Comparison of ENCODE assay signal across 29 cellular contexts in the genomic region with DNA sequence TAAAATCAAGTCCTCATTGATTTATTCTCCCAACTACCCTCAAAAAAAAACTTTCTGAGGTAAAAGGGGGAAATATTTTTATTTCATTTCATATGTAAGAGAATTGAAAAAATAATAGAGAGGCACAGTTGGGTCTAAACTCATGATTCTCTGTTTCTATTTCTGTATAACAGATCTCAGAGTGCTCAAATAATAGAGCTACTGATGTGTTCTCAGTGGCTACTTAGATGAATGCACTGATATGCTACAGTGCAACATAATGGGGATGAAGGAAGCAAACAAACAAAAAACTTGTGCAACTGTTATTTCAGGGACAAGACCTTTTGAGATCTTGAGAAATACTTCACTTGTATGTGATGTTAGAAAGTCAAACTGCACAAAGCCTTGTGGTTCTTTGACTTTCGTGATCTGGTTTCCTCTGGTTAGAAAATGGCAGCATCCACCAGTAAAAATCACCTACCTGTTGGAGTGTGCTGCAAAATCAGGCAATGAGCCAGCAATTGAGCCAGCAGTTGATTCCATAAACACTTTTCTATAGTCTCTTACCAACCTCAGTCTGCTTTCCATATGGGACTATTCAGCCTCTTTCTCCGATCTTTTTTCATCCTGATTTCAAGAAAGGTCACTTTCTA. TPM values are rescaled to one million over a fixed set of nuclear protein-coding genes. Genes with fewer than 3 reads are reported as not detected.
DNase-seq lines count a peak whose midpoint lies in the region; ATAC-seq, FAIRE-seq and TF ChIP-seq lines count a peak whose summit lies in the region.
"Had no signal": no experiment of that assay in that cellular context is flagged by ENCODE, and none has a peak within 500 bp of the region (broad histone marks: within the 10 kb centered on the region; RNA-seq: fewer than 3 reads in every experiment).

No MANE protein-coding gene starts in this region.

- no peaks in the 10 kb centered on the region for H3K23me2 ChIP-seq in H1 (ENCODE audit: low read depth, low read length)

- H3K14ac ChIP-seq in H1 (ENCODE audit: insufficient read length) = no peak overlapping the region

- no peaks in the 10 kb centered on the region for H3K79me2 ChIP-seq in H1 (ENCODE audit: control insufficient read depth in 1 of 2, insufficient read depth in 2 of 2, low read length in 2 of 2)

- no peak for TF ChIP-seq POLR2A in H1 (IDR thresholded peaks at IDR 0.05; ENCODE audit: control extremely low read depth in 1 of 2, low read depth in 2 of 2, low read length in 2 of 2)

- H4K8ac ChIP-seq in H1 (ENCODE audit: extremely low read depth, insufficient read depth, low read length) = no peak overlapping the region

- H2BK120ac ChIP-seq in H1 (replicated peaks; ENCODE audit: low read depth, low read length) = no peak overlapping the region

- no peak overlapping the region for H3K9ac ChIP-seq in H1 (replicated peaks in 1 of 4; ENCODE audit: extremely low read depth in 1 of 4, low read depth in 3 of 4, low read length in 3 of 4)

- POLR2A ChIA-PET in H1 (lab: Charles Lee; ENCODE audit: partially characterized antibody) = interaction anchor here (1.2 to 2.5 kb wide), 3 partner anchors 10 to 190 kb away, joined by 3 to 5 read pairs (median 5); partner anchors contain the start of gene DACH1

- no peak for ATAC-seq in stimulated activated effector memory CD8-positive, alpha-beta T cell treated with anti-CD3 and anti-CD28 coated beads, Interleukin-12 subunit alpha, Interleukin-12 subunit beta, amount 100 ng/mL, for 72 hours
- ATAC-seq: left cardiac atrium, natural killer cell had no signal

- H2AK5ac ChIP-seq in H1 (ENCODE audit: low read depth, low read length) = 0 out of 2 replicates have a peak overlapping the region, but pooled peaks have one; percentile 7

- H3K4me1 ChIP-seq in H1 (replicated peaks in 1 of 4; ENCODE audit: control insufficient read depth in 3 of 4, insufficient read depth in 4 of 4, low read length in 3 of 4) = peaks cover 2 to 13% (median 9%) of the 10 kb centered on the region in 4 experiments; a peak in 5 of 7 replicates

- no peak overlapping the region for H4K5ac ChIP-seq in H1 (ENCODE audit: insufficient read length, low read depth, low read length)

- WGBS in H1 (ENCODE audit: extremely low coverage in 1 of 2, insufficient coverage in 1 of 2, insufficient read length in 1 of 2, insufficient replicate concordance in 2 of 2, low coverage in 1 of 2, low lambda C conversion rate in 2 of 2, missing lambda C conversion rate in 1 of 2), 2 experiments = 56% methylated on average over 2 of the region's 2 CpGs; no CpG with 5 or more reads in 1 of the 2 experiments

- no peak overlapping the region; the same call in 1 of the 2 replicates for H2BK5ac ChIP-seq in H1 (ENCODE audit: low read depth, low read length)

- TF ChIP-seq CTCF in H1 (IDR thresholded peaks at IDR 0.05; ENCODE audit: control extremely low read depth in 1 of 3, insufficient read depth in 1 of 3, low read depth in 1 of 3, low read length in 3 of 3) (no peak), progenitor cell of endocrine pancreas (IDR thresholded peaks at IDR 0.05; ENCODE audit: unreplicated experiment) (no peak)

- no peak overlapping the region for H3K4ac ChIP-seq in H1 (replicated peaks; ENCODE audit: insufficient read length, low read depth, low read length)

- DNase-seq in DMS153 treated with DMSO at 0.1 percent for 48 hours (lab: John Stamatoyannopoulos, UW; ENCODE audit: unreplicated experiment) (peak; percentile 39), DMS153 (lab: John Stamatoyannopoulos, UW) (no peak), H1 (ENCODE audit: low read depth in 1 of 2, low spot score in 2 of 2) (no peak), progenitor cell of endocrine pancreas (ENCODE audit: low spot score, unreplicated experiment) (no peak), germinal center (ENCODE audit: low spot score) (no peak), HT-29 (ENCODE audit: low spot score) (no peak)
- peak; percentile 10 for DNase-seq in Jurkat, Clone E6-1 (ENCODE audit: low read depth, low spot score)
- no peak for DNase-seq in stimulated activated effector memory CD8-positive, alpha-beta T cell treated with anti-CD3 and anti-CD28 coated beads, Interleukin-12 subunit alpha, Interleukin-12 subunit beta, amount 100 ng/mL, for 72 hours (ENCODE audit: low spot score in 2 of 2)
- DNase-seq: activated CD4-positive, alpha-beta T cell treated with anti-CD3 and anti-CD28 coated beads, Interleukin-2, amount 10 ng/mL, durations not matched to agents 7 days and 5 days; activated CD8-positive, alpha-beta memory T cell treated with anti-CD3 and anti-CD28 coated beads, Interleukin-2, amount 50 U/mL, for 4 hours; activated effector memory CD4-positive, alpha-beta T cell treated with Interleukin-2 at 50 U/mL for 16 hours; adrenal gland; BE2C; Calu3; foreskin melanocyte; hypothalamus; left cardiac atrium; natural killer cell; NCI-H1930; NCI-H526; SHP77 treated with DMSO at 0.1 percent for 48 hours; stimulated activated CD4-positive, alpha-beta T cell treated with anti-CD3 and anti-CD28 coated beads, Interleukin-2, amount 100 ng/mL, for 24 hours; T-helper 1 cell; transverse colon had no signal

- H2BK20ac ChIP-seq in H1 (ENCODE audit: low read length) = no peak overlapping the region; the same call in 1 of the 2 replicates

- no peaks in the 10 kb centered on the region for H3K27me3 Mint-ChIP-seq in progenitor cell of endocrine pancreas
- H3K27me3 Mint-ChIP-seq: dendritic cell treated with granulocyte-macrophage colony-stimulating factor and Interleukin-4, amounts not matched to agents 40 ng/mL and 50 ng/mL, for 4 days had no signal

- no peak overlapping the region for H4K91ac ChIP-seq in H1 (replicated peaks; ENCODE audit: insufficient read length, low read length)

- peaks cover 2% of the 10 kb centered on the region for H3K36me3 Mint-ChIP-seq in progenitor cell of endocrine pancreas (ENCODE audit: insufficient read depth)
- no peaks in the 10 kb centered on the region for H3K36me3 Mint-ChIP-seq in stimulated activated effector memory CD8-positive, alpha-beta T cell treated with anti-CD3 and anti-CD28 coated beads, Interleukin-12 subunit alpha, Interleukin-12 subunit beta, amount 100 ng/mL, for 72 hours
- H3K36me3 Mint-ChIP-seq: natural killer cell had no signal

- peak overlapping the region; percentile 8; the same call in 1 of the 2 replicates for H2AFZ ChIP-seq in H1 (ENCODE audit: low read length)

- peaks cover 56% of the 10 kb centered on the region for H3K4me1 Mint-ChIP-seq in progenitor cell of endocrine pancreas (ENCODE audit: low read depth)
- H3K4me1 Mint-ChIP-seq in stimulated activated effector memory CD8-positive, alpha-beta T cell treated with anti-CD3 and anti-CD28 coated beads, Interleukin-12 subunit alpha, Interleukin-12 subunit beta, amount 100 ng/mL, for 72 hours = no peaks in the 10 kb centered on the region
- H3K4me1 Mint-ChIP-seq: natural killer cell had no signal

- H2BK12ac ChIP-seq in H1 (ENCODE audit: low read depth, low read length) = peak overlapping the region; percentile 76; the same call in 1 of the 2 replicates

- no peaks in the 10 kb centered on the region for H3K9me3 ChIP-seq in H1 (ENCODE audit: insufficient read depth in 2 of 2, low read depth in 1 of 2, low read length in 1 of 2)
- H3K9me3 ChIP-seq: adrenal gland, BE2C, transverse colon had no signal

- H3K4me3 Mint-ChIP-seq in progenitor cell of endocrine pancreas (ENCODE audit: low read depth) = no peak overlapping the region
- no peak overlapping the region for H3K4me3 Mint-ChIP-seq in stimulated activated effector memory CD8-positive, alpha-beta T cell treated with anti-CD3 and anti-CD28 coated beads, Interleukin-12 subunit alpha, Interleukin-12 subunit beta, amount 100 ng/mL, for 72 hours
- H3K4me3 Mint-ChIP-seq: activated CD4-positive, alpha-beta T cell treated with anti-CD3 and anti-CD28 coated beads, Interleukin-2, amount 10 ng/mL, durations not matched to agents 7 days and 5 days; dendritic cell treated with granulocyte-macrophage colony-stimulating factor and Interleukin-4, amounts not matched to agents 40 ng/mL and 50 ng/mL, for 4 days; natural killer cell; stimulated activated naive CD8-positive, alpha-beta T cell treated with anti-CD3 and anti-CD28 coated beads, Interleukin-15, Interleukin-2, amounts not matched to agents 100 ng/mL and 50 ng/mL, for 24 hours had no signal

- H3K4me2 ChIP-seq in H1 (ENCODE audit: insufficient read depth in 1 of 2, low read depth in 2 of 2, low read length in 2 of 2) = peak overlapping the region; percentile 40 to 69

- H3K9me3 Mint-ChIP-seq in progenitor cell of endocrine pancreas (ENCODE audit: low read depth) = peaks cover 5% of the 10 kb centered on the region
- H3K9me3 Mint-ChIP-seq in stimulated activated effector memory CD8-positive, alpha-beta T cell treated with anti-CD3 and anti-CD28 coated beads, Interleukin-12 subunit alpha, Interleukin-12 subunit beta, amount 100 ng/mL, for 72 hours = peaks cover 3% of the 10 kb centered on the region
- H3K9me3 Mint-ChIP-seq: activated CD4-positive, alpha-beta T cell treated with anti-CD3 and anti-CD28 coated beads, Interleukin-2, amount 10 ng/mL, durations not matched to agents 7 days and 5 days; dendritic cell treated with granulocyte-macrophage colony-stimulating factor and Interleukin-4, amounts not matched to agents 40 ng/mL and 50 ng/mL, for 4 days; natural killer cell; stimulated activated naive CD8-positive, alpha-beta T cell treated with anti-CD3 and anti-CD28 coated beads, Interleukin-15, Interleukin-2, amounts not matched to agents 100 ng/mL and 50 ng/mL, for 24 hours had no signal

- no peak overlapping the region for H3K56ac ChIP-seq in H1 (replicated peaks; ENCODE audit: insufficient read length, low read depth, low read length)

- H3K79me1 ChIP-seq in H1 (ENCODE audit: low read depth, low read length) = no peaks in the 10 kb centered on the region

- FAIRE-seq in H1 (lab: Jason Lieb, UNC) = no peak

- peak overlapping the region; percentile 54 for H3K27ac Mint-ChIP-seq in progenitor cell of endocrine pancreas
- H3K27ac Mint-ChIP-seq in stimulated activated effector memory CD8-positive, alpha-beta T cell treated with anti-CD3 and anti-CD28 coated beads, Interleukin-12 subunit alpha, Interleukin-12 subunit beta, amount 100 ng/mL, for 72 hours = no peak overlapping the region
- H3K27ac Mint-ChIP-seq: activated CD4-positive, alpha-beta T cell treated with anti-CD3 and anti-CD28 coated beads, Interleukin-2, amount 10 ng/mL, durations not matched to agents 7 days and 5 days; dendritic cell treated with granulocyte-macrophage colony-stimulating factor and Interleukin-4, amounts not matched to agents 40 ng/mL and 50 ng/mL, for 4 days; natural killer cell; stimulated activated naive CD8-positive, alpha-beta T cell treated with anti-CD3 and anti-CD28 coated beads, Interleukin-15, Interleukin-2, amounts not matched to agents 100 ng/mL and 50 ng/mL, for 24 hours had no signal

- H3K18ac ChIP-seq in H1 (ENCODE audit: extremely low read depth, low read length) = no peak overlapping the region

- TF ChIP-seq EP300 in H1 (IDR thresholded peaks at IDR 0.05; ENCODE audit: borderline replicate concordance in 1 of 2, low read depth in 2 of 2, low read length in 2 of 2) = no peak

- H3K23ac ChIP-seq in H1 (ENCODE audit: insufficient read length) = no peak overlapping the region

- no peaks in the 10 kb centered on the region for H4K20me1 ChIP-seq in H1 (replicated peaks in 1 of 2; ENCODE audit: control insufficient read depth in 1 of 2, insufficient read depth in 2 of 2, low read length in 2 of 2)

- no peak for TF ChIP-seq RAD21 in H1 (IDR thresholded peaks at IDR 0.05 in 1 of 2, conservative IDR thresholded peaks at IDR 0.05 in 1 of 2; ENCODE audit: low read depth in 2 of 2, low read length in 2 of 2)

- no peaks in the 10 kb centered on the region for H3K27me3 ChIP-seq in H1 (replicated peaks in 1 of 4; ENCODE audit: control insufficient read depth in 3 of 4, extremely low read depth in 1 of 4, insufficient read depth in 3 of 4, low read length in 3 of 4)
- H3K27me3 ChIP-seq: adrenal gland, BE2C, transverse colon had no signal

- H3K4me3 ChIP-seq in Jurkat, Clone E6-1 (ENCODE audit: low read length) = no peak overlapping the region
- H3K4me3 ChIP-seq in H1 (ENCODE audit: extremely low read depth in 1 of 4, insufficient read depth in 2 of 4, low read depth in 3 of 4, low read length in 4 of 4) = peak overlapping the region in 1 of 4 experiments; percentile 16; a peak in 1 of 8 replicates
- H3K4me3 ChIP-seq: adrenal gland, transverse colon had no signal

- no peak overlapping the region for H2BK15ac ChIP-seq in H1 (ENCODE audit: low read length)

- no peaks in the 10 kb centered on the region for H3K36me3 ChIP-seq in H1 (ENCODE audit: control insufficient read depth in 2 of 4, insufficient read depth in 4 of 4, low read length in 3 of 4)
- H3K36me3 ChIP-seq: adrenal gland, BE2C, transverse colon had no signal

- CTCF ChIA-PET in H1 (lab: Charles Lee; ENCODE audit: partially characterized antibody) = interaction anchor here (0.6 to 1.5 kb wide), 10 partner anchors 9 to 560 kb away, joined by 3 to 5 read pairs (median 3); no protein-coding TSS in a partner anchor

- H3K27ac ChIP-seq in H1 (ENCODE audit: low read depth, low read length) = no peak overlapping the region
- H3K27ac ChIP-seq: 22Rv1, adrenal gland, epithelial cell of prostate, transverse colon had no signal

RNA-seq across cellular contexts. Expression of gene DACH1, which starts 9.8 kb away (rescaled TPM):
- polyA plus RNA-seq in Jurkat, Clone E6-1 (2012; ENCODE audit: insufficient read depth, insufficient read length) = 0.29 TPM
- total RNA-seq in H1 (2021; fragmentation: NEBNext Ultra II Directional; extraction: Animal tissue kit (Norgen Biotek cat#: 25700)) = 0.57 and 0.67 TPM in 2 replicates
- polyA plus RNA-seq in H1 (2011; rRNA removed) = 0.12 and 0.27 TPM in 2 replicates
- 0.19 TPM for polyA plus RNA-seq in H1 (2011; cell fraction: cytosol; rRNA removed)
- polyA plus RNA-seq in H1 (2011; cell fraction: nucleus; rRNA removed) = 0.30 TPM
- 0.19 to 0.47 TPM (median 0.33 TPM) in 4 replicates for polyA plus RNA-seq in H1 (2012, experiment 1 of 2)
- 0.10 TPM for polyA plus RNA-seq in H1 (2012, experiment 2 of 2)
- 0.41 TPM for polyA plus RNA-seq in H1 (2013, experiment 1 of 2)
- 0.24 TPM for polyA plus RNA-seq in H1 (2013, experiment 2 of 2)
- 0.37 and 0.69 TPM in 2 replicates for polyA minus RNA-seq in H1 (2011; rRNA and poly(A)+ RNA removed)
- polyA minus RNA-seq in H1 (2011; cell fraction: cytosol; rRNA and poly(A)+ RNA removed) = not detected
- polyA minus RNA-seq in H1 (2011; cell fraction: nucleus; rRNA and poly(A)+ RNA removed) = 1.4 TPM
- total RNA-seq in progenitor cell of endocrine pancreas = 34.3 and 37.1 TPM in 2 replicates
- total RNA-seq in HT-29 (2014; rRNA removed; shearing (Covaris generic)) = 0.37 and 0.48 TPM in 2 replicates
- total RNA-seq: activated CD4-positive, alpha-beta T cell treated with anti-CD3 and anti-CD28 coated beads, Interleukin-2, amount 10 ng/mL, durations not matched to agents 7 days and 5 days; G401 had no signal

Comparison
In these comparisons a context has a peak if more than half of its experiments do, and no peak if none do; other contexts are left out.
1. DNase-seq: peak in DMS153 treated with DMSO at 0.1 percent for 48 hours (single experiment) and Jurkat, Clone E6-1 (single experiment); none in DMS153 (single experiment), H1 (0 of 2), progenitor cell of endocrine pancreas (single experiment), germinal center (single experiment), stimulated activated effector memory CD8-positive, alpha-beta T cell treated with anti-CD3 and anti-CD28 coated beads, Interleukin-12 subunit alpha, Interleukin-12 subunit beta, amount 100 ng/mL, for 72 hours (0 of 2) and HT-29 (single experiment).
2. RNA of gene DACH1, which starts 9.8 kb away (total RNA-seq): 34.3 to 37.1 TPM in progenitor cell of endocrine pancreas; 0.57 to 0.67 TPM in H1 and 0.37 to 0.48 TPM in HT-29; every median in the first group is over 10 times any median in the second.